ENCODE assay signal across 18 cellular contexts in genomic region chr1:193794239-193794638, GRCh38.
DNase-seq lines count a peak whose midpoint lies in the region; ATAC-seq and TF ChIP-seq lines count a peak whose summit lies in the region.
"Had no signal": no experiment of that assay in that cellular context is flagged by ENCODE, and none has a peak within 500 bp of the region (broad histone marks: within the 10 kb centered on the region; RNA-seq: fewer than 3 reads in every experiment).

No MANE protein-coding gene starts in this region.

- DNase-seq in NCI-H1105 treated with DMSO at 0.1 percent for 48 hours (lab: John Stamatoyannopoulos, UW) (peak; percentile 12), NCI-H1105 (lab: John Stamatoyannopoulos, UW) (no peak), NCI-H526 treated with DMSO at 0.1 percent for 48 hours (lab: John Stamatoyannopoulos, UW) (peak; percentile 63), choroid plexus epithelial cell (ENCODE audit: low read depth) (peak; percentile 9), pons (ENCODE audit: low spot score) (peak; percentile 1), CD1c-positive myeloid dendritic cell (ENCODE audit: extremely low spot score) (no peak), COLO668 (lab: John Stamatoyannopoulos, UW; ENCODE audit: unreplicated experiment) (no peak)
- DNase-seq: 8988T; activated CD4-positive, alpha-beta T cell treated with anti-CD3 and anti-CD28 coated beads for 1 hour; activated naive CD8-positive, alpha-beta T cell treated with anti-CD3 and anti-CD28 coated beads for 36 hours; DMS 273 treated with DMSO at 0.1 percent for 48 hours; NCI-H1092 treated with DMSO at 0.1 percent for 48 hours; NCI-H2171; upper lobe of right lung had no signal

- no peak for TF ChIP-seq CTCF in choroid plexus epithelial cell (conservative IDR thresholded peaks at IDR 0.05; ENCODE audit: low read depth, low read length)

- H3K4me3 ChIP-seq in choroid plexus epithelial cell (ENCODE audit: low read depth, low read length) = no peak overlapping the region
- H3K4me3 ChIP-seq: prostate gland, SK-N-MC, upper lobe of right lung had no signal

- ATAC-seq in HG02884 (IDR thresholded peaks at IDR 0.05; ENCODE audit: unreplicated experiment) = no peak
- ATAC-seq: natural killer cell treated with Interleukin-12 subunit alpha and Interleukin-12 subunit beta and Interleukin-15 and Interleukin-18, amount 100 ng/mL, for 72 hours; upper lobe of right lung had no signal

Comparison
In these comparisons a context has a peak if more than half of its experiments do, and no peak if none do; other contexts are left out.
1. DNase-seq: peak in NCI-H1105 treated with DMSO at 0.1 percent for 48 hours (single experiment), NCI-H526 treated with DMSO at 0.1 percent for 48 hours (single experiment), choroid plexus epithelial cell (single experiment) and pons (single experiment); none in NCI-H1105 (single experiment), CD1c-positive myeloid dendritic cell (single experiment) and COLO668 (single experiment).